ENCODE assay signal across 4 cellular contexts in genomic region chrX:149013081-149013480, GRCh38.
"Had no signal": no experiment of that assay in that cellular context is flagged by ENCODE, and none has a peak within 500 bp of the region (broad histone marks: within the 10 kb centered on the region; RNA-seq: fewer than 3 reads in every experiment).

No MANE protein-coding gene starts in this region.

- DNase-seq: H9, HCEC 1CT, IMR-90, KG1 had no signal
